10 cellular contexts compared by ENCODE assay signal in genomic region chr11:3058753-3059664, GRCh38. TPM values are rescaled to one million over a fixed set of nuclear protein-coding genes. Genes with fewer than 3 reads are reported as not detected.
DNase-seq lines count a peak whose midpoint lies in the region; TF ChIP-seq lines count a peak whose summit lies in the region.
"Had no signal": no experiment of that assay in that cellular context is flagged by ENCODE, and none has a peak within 500 bp of the region (broad histone marks: within the 10 kb centered on the region; RNA-seq: fewer than 3 reads in every experiment).

No MANE protein-coding gene starts in this region.

- peaks cover 12 to 40% (median 30%) of the 10 kb centered on the region in 5 donors for H3K4me1 ChIP-seq in subcutaneous abdominal adipose tissue (ENCODE audit: control insufficient read depth in 5 of 5, insufficient read depth in 5 of 5, low read length in 5 of 5)

- H3K36me3 ChIP-seq in subcutaneous abdominal adipose tissue (ENCODE audit: control insufficient read depth in 5 of 5, insufficient read depth in 5 of 5, low read length in 5 of 5) = peaks cover 0 to 6% (median 3%) of the 10 kb centered on the region in 5 donors

- H3K4me3 Mint-ChIP-seq in activated naive CD8-positive, alpha-beta T cell = peak overlapping the region; percentile 7
- H3K4me3 Mint-ChIP-seq in activated naive CD8-positive, alpha-beta T cell treated with anti-CD3 and anti-CD28 coated beads for 36 hours = no peak overlapping the region

- H3K27ac Mint-ChIP-seq in activated naive CD8-positive, alpha-beta T cell = no peak overlapping the region
- no peak overlapping the region for H3K27ac Mint-ChIP-seq in activated naive CD8-positive, alpha-beta T cell treated with anti-CD3 and anti-CD28 coated beads for 36 hours

- no peaks in the 10 kb centered on the region for H3K9me3 Mint-ChIP-seq in activated naive CD8-positive, alpha-beta T cell (ENCODE audit: low read depth)
- no peaks in the 10 kb centered on the region for H3K9me3 Mint-ChIP-seq in activated naive CD8-positive, alpha-beta T cell treated with anti-CD3 and anti-CD28 coated beads for 36 hours

- H3K27me3 Mint-ChIP-seq in activated naive CD8-positive, alpha-beta T cell = no peaks in the 10 kb centered on the region
- H3K27me3 Mint-ChIP-seq in activated naive CD8-positive, alpha-beta T cell treated with anti-CD3 and anti-CD28 coated beads for 36 hours = no peaks in the 10 kb centered on the region

- in situ Hi-C loops in GM13976 (cut with MboI; ENCODE audit: low sequenced_read_pairs, unreplicated experiment) = no loop called here

- no peaks in the 10 kb centered on the region for H3K9me3 ChIP-seq in subcutaneous abdominal adipose tissue (ENCODE audit: control insufficient read depth in 5 of 5, low read length in 5 of 5)
- H3K9me3 ChIP-seq: Peyer's patch, tibial nerve had no signal

- no peak overlapping the region for H3K9ac ChIP-seq in subcutaneous abdominal adipose tissue (ENCODE audit: low read length in 5 of 5)

- H3K36me3 Mint-ChIP-seq in activated naive CD8-positive, alpha-beta T cell = no peaks in the 10 kb centered on the region
- H3K36me3 Mint-ChIP-seq in activated naive CD8-positive, alpha-beta T cell treated with anti-CD3 and anti-CD28 coated beads for 36 hours = peaks cover 9% of the 10 kb centered on the region

- H3K27ac ChIP-seq in subcutaneous abdominal adipose tissue (ENCODE audit: low read depth, low read length) = peak overlapping the region; percentile 41
- H3K27ac ChIP-seq: Peyer's patch, tibial nerve had no signal

- no peak for DNase-seq in activated naive CD8-positive, alpha-beta T cell treated with anti-CD3 and anti-CD28 coated beads for 36 hours
- DNase-seq in SW 1271 (lab: John Stamatoyannopoulos, UW) = peak; percentile 36 to 42
- DNase-seq in fibroblast of pulmonary artery (ENCODE audit: low read depth) = peak; percentile 78
- no peak for DNase-seq in NCI-H1694 treated with DMSO at 0.1 percent for 48 hours (lab: John Stamatoyannopoulos, UW)
- DNase-seq in activated CD4-positive, CD25-positive, alpha-beta regulatory T cell (lab: John Stamatoyannopoulos, UW) = no peak
- DNase-seq in GM13976 (ENCODE audit: low spot score) = no peak

- TF ChIP-seq CTCF in fibroblast of pulmonary artery (IDR thresholded peaks at IDR 0.05; ENCODE audit: low read length, missing control alignments) (no peak), GM13976 (IDR thresholded peaks at IDR 0.05; ENCODE audit: borderline replicate concordance, control extremely low read depth, extremely low read depth, insufficient read depth, missing control alignments) (no peak)

- H3K27me3 ChIP-seq in subcutaneous abdominal adipose tissue (ENCODE audit: control insufficient read depth in 5 of 5, insufficient read depth in 4 of 5, low read length in 5 of 5) = no peaks in the 10 kb centered on the region
- H3K27me3 ChIP-seq: Peyer's patch, tibial nerve had no signal

- no peak overlapping the region for H3K4me3 ChIP-seq in fibroblast of pulmonary artery (replicated peaks; ENCODE audit: low read depth, low read length)
- no peak overlapping the region for H3K4me3 ChIP-seq in subcutaneous abdominal adipose tissue (ENCODE audit: low read depth in 1 of 5, low read length in 5 of 5)
- H3K4me3 ChIP-seq: Peyer's patch, tibial nerve had no signal

- H3K4me1 Mint-ChIP-seq in activated naive CD8-positive, alpha-beta T cell (ENCODE audit: low read depth) = peaks cover 26% of the 10 kb centered on the region
- peaks cover 26% of the 10 kb centered on the region for H3K4me1 Mint-ChIP-seq in activated naive CD8-positive, alpha-beta T cell treated with anti-CD3 and anti-CD28 coated beads for 36 hours

RNA-seq across cellular contexts. Expression of gene CARS1, which starts 1.8 kb away (rescaled TPM):
- 100 to 1,000 TPM in 1 of 2 experiments, 10 to 100 TPM in 1; 96.6 to 101 TPM for total RNA-seq in activated naive CD8-positive, alpha-beta T cell treated with anti-CD3 and anti-CD28 coated beads for 36 hours

Comparison
In these comparisons a context has a peak if more than half of its experiments do, and no peak if none do; other contexts are left out.
1. DNase-seq: peak in SW 1271 (2 of 2) and fibroblast of pulmonary artery (single experiment); none in activated naive CD8-positive, alpha-beta T cell treated with anti-CD3 and anti-CD28 coated beads for 36 hours (single experiment), NCI-H1694 treated with DMSO at 0.1 percent for 48 hours (single experiment), activated CD4-positive, CD25-positive, alpha-beta regulatory T cell (0 of 4) and GM13976 (single experiment).